1 cellular context compared by ENCODE assay signal in the genomic region with DNA sequence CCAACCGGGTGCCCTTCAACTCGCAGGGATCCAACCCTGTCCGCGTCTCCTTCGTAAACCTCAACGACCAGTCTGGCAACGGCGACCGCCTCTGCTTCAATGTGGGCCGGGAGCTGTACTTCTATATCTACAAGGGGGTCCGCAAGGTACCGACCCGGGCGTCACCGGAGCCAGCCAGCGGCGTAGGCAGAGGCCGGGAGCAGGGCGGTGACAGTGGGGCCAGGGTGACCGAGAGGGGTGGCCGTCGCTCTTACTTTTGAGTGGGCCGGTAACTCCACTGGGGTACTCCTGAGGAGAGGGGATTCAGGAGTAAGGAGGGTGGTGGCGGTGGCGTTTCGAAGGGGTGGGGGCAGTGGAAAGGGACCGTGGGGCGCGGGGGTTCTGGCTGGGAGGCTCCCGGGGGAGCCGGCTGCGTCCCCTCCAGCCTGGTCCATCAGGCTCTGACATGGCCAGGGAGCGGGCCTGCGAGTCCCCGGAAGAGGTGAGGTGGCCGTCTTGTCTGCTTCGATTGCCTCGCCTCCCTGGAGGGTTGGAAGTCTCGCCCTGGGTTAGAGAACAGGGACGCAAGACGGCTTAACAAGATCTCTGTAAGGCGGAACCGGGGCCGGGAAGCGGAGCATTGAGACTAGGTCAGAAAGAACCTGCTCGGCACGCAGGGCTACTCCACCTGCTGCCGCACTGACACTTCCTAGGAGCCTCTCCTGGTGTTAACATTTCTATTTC.
TF ChIP-seq lines count a peak whose summit lies in the region.

No MANE protein-coding gene starts in this region.

TF ChIP-seq in endothelial cell of umbilical vein, 7 proteins besides CTCF, POLR2A, EP300 and RAD21:
- no peak for TF ChIP-seq JUN (IDR thresholded peaks at IDR 0.05; ENCODE audit: borderline replicate concordance, insufficient read depth, insufficient read length, low read depth)
- no peak for TF ChIP-seq EZH2 (IDR thresholded peaks at IDR 0.05; ENCODE audit: borderline replicate concordance, low read depth, low read length, severe bottlenecking)
- TF ChIP-seq POLR2AphosphoS5 (IDR thresholded peaks at IDR 0.05; ENCODE audit: insufficient read depth, low read depth, low read length), result peak; percentile 7
- TF ChIP-seq, protein P1, sequence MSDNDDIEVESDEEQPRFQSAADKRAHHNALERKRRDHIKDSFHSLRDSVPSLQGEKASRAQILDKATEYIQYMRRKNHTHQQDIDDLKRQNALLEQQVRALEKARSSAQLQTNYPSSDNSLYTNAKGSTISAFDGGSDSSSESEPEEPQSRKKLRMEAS (IDR thresholded peaks at IDR 0.05; ENCODE audit: insufficient read depth, insufficient read length), result no peak
- TF ChIP-seq MYC (IDR thresholded peaks at IDR 0.05; ENCODE audit: low read depth, low read length), result no peak
- TF ChIP-seq FOS (IDR thresholded peaks at IDR 0.05; ENCODE audit: borderline replicate concordance, insufficient read depth, low read length), result no peak
- no peak for TF ChIP-seq GATA2 (IDR thresholded peaks at IDR 0.05; ENCODE audit: insufficient read depth, insufficient read length, low read depth, low read length)
